ENCODE assay signal across 1 cellular context in the genomic region with DNA sequence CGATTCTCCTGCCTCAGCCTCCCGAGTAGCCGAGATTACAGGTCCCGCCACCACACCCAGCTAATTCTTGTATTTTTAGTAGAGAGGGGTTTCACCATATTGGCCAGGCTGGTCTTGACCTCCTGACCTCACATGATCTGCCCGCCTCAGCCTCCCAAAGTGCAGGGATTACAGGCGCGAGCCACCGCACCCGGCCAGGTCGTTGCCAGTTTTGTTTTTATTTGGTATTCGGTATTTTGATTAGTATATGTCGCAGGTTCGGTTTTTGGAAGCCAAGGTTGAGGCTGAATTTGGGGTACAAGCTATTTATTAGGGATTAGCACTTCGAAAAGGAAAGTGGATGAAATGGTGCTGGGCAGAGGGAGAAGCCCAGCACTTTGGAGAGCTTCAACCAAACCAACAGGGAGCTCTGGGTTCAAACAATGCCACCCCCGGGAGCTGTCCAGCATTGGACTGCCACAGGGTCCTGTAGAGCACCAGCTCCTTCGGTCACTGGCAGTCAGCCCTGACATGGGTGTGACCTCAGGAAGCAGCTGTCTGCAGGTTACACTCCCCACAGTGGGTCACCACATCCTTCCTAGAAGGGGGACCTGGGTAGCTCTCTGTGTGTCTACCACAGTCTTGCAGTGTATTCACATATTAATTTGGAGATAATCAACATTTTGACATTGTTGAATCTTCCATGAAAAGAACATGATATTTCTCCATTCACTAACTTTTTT.
TF ChIP-seq lines count a peak whose summit lies in the region.

No MANE protein-coding gene starts in this region.

TF ChIP-seq in Ishikawa, 13 proteins besides CTCF, POLR2A, EP300 and RAD21 (continued from another document):
- TF ChIP-seq, protein P1, sequence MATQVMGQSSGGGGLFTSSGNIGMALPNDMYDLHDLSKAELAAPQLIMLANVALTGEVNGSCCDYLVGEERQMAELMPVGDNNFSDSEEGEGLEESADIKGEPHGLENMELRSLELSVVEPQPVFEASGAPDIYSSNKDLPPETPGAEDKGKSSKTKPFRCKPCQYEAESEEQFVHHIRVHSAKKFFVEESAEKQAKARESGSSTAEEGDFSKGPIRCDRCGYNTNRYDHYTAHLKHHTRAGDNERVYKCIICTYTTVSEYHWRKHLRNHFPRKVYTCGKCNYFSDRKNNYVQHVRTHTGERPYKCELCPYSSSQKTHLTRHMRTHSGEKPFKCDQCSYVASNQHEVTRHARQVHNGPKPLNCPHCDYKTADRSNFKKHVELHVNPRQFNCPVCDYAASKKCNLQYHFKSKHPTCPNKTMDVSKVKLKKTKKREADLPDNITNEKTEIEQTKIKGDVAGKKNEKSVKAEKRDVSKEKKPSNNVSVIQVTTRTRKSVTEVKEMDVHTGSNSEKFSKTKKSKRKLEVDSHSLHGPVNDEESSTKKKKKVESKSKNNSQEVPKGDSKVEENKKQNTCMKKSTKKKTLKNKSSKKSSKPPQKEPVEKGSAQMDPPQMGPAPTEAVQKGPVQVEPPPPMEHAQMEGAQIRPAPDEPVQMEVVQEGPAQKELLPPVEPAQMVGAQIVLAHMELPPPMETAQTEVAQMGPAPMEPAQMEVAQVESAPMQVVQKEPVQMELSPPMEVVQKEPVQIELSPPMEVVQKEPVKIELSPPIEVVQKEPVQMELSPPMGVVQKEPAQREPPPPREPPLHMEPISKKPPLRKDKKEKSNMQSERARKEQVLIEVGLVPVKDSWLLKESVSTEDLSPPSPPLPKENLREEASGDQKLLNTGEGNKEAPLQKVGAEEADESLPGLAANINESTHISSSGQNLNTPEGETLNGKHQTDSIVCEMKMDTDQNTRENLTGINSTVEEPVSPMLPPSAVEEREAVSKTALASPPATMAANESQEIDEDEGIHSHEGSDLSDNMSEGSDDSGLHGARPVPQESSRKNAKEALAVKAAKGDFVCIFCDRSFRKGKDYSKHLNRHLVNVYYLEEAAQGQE (IDR thresholded peaks at IDR 0.05; ENCODE audit: low read depth): peak; percentile 90
